Comparison of ENCODE assay signal across 28 cellular contexts in genomic region chr1:216453777-216454176, GRCh38. TPM values are rescaled to one million over a fixed set of nuclear protein-coding genes. Genes with fewer than 3 reads are reported as not detected.
"Had no signal": no experiment of that assay in that cellular context is flagged by ENCODE, and none has a peak within 500 bp of the region (broad histone marks: within the 10 kb centered on the region; RNA-seq: fewer than 3 reads in every experiment).

No MANE protein-coding gene starts in this region.

- DNase-seq: activated B cell treated with CpG ODN at 0.5 μM for 24 hours; activated CD4-positive, alpha-beta T cell treated with anti-CD3 and anti-CD28 coated beads for 48 hours; activated CD4-positive, alpha-beta T cell treated with anti-CD3 and anti-CD28 coated beads, Interleukin-2, amount 50 U/mL, for 1 hour; activated CD4-positive, alpha-beta T cell treated with anti-CD3 and anti-CD28 coated beads, Interleukin-2, amount 50 U/mL, for 48 hours; activated CD8-positive, alpha-beta memory T cell treated with anti-CD3 and anti-CD28 coated beads for 24 hours; activated CD8-positive, alpha-beta T cell treated with anti-CD3 and anti-CD28 coated beads for 36 hours; activated effector memory CD4-positive, alpha-beta T cell treated with Interleukin-2 at 50 U/mL for 16 hours; activated gamma-delta T cell treated with Interleukin-2 at 50 U/mL for 16 hours; activated naive CD4-positive, alpha-beta T cell treated with anti-CD3 and anti-CD28 coated beads, Interleukin-2, amount 50 U/mL, for 16 hours; activated naive CD4-positive, alpha-beta T cell treated with Interleukin-2 at 50 U/mL for 16 hours; activated T-cell treated with anti-CD3 and anti-CD28 coated beads, Interleukin-2, amount 50 U/mL, for 4 hours; amniotic stem cell; anterior cingulate cortex; brain microvascular endothelial cell; dorsolateral prefrontal cortex; effector memory CD4-positive, alpha-beta T cell; endodermal cell; head of caudate nucleus; hippocampal formation; T1000; WERI-Rb-1 had no signal

- ATAC-seq: activated CD4-positive, CD25-positive, alpha-beta regulatory T cell treated with anti-CD3 and anti-CD28 coated beads, Interleukin-2, amount 50 U/mL, for 24 hours; activated CD8-positive, alpha-beta T cell treated with anti-CD3 and anti-CD28 coated beads for 36 hours; activated T-cell treated with anti-CD3 and anti-CD28 coated beads, Interleukin-2, amount 50 U/mL, for 4 hours; activated T-helper 17 cell treated with anti-CD3 and anti-CD28 coated beads, Interleukin-2, amount 50 U/mL, for 72 hours; esophagus mucosa had no signal

- H3K27me3 ChIP-seq: brain microvascular endothelial cell had no signal

- H3K4me3 ChIP-seq: coronary artery, dorsolateral prefrontal cortex had no signal

- H3K36me3 ChIP-seq: brain microvascular endothelial cell, WERI-Rb-1 had no signal

- H3K27ac ChIP-seq: brain microvascular endothelial cell, coronary artery, dorsolateral prefrontal cortex, WERI-Rb-1 had no signal

RNA-seq across cellular contexts. Expression of gene USH2A, which starts 30.5 kb away (rescaled TPM):
- total RNA-seq: activated B cell treated with CpG ODN at 0.5 μM for 24 hours; activated CD8-positive, alpha-beta T cell treated with anti-CD3 and anti-CD28 coated beads for 36 hours; activated T-cell treated with anti-CD3 and anti-CD28 coated beads, Interleukin-2, amount 50 U/mL, for 4 hours; activated T-helper 17 cell treated with anti-CD3 and anti-CD28 coated beads, Interleukin-2, amount 50 U/mL, for 72 hours; bronchial epithelial cell; epithelial cell of proximal tubule; esophagus mucosa had no signal
- polyA plus RNA-seq: adipose tissue had no signal
